ENCODE assay signal across 8 cellular contexts in the genomic region with DNA sequence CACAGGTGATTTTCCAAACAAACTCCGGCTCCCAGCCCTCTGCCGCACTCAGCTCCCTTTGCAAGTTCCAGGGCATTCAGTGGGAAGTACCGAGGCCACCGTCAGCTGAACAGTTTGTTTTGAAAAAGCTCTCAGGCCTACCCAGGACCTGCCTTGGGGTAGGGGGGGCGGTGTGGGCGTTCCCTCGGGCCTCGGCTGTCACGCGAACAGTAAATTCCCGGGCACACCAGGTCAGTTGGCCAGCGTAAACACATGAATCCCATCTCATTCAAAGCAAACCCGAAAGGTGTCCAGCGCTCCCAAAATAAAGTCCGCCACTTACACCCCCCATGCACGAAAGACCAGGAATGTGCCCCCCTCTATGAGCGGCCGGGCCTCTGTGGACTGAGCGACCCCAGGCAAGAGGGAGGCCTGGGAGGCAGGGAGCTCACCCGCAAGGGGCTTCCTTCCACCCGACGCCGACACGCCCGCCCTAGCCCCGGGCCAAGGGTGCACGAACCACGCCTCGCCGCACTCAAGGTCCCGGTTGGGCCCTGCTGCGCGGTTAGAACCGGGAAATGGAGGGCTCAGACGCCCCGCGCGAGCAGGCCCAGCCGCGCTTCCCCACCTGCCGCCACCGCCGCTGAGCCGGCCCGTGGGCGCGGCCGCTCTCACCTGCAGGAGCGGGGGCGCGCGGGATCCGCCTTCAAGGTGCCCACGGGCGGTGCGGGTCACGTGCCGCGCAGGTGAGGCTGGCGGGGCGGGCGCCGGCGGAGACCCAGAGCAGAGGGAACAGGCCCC. TPM values are rescaled to one million over a fixed set of nuclear protein-coding genes. Genes with fewer than 3 reads are reported as not detected.
A peak's percentile ranks its signal among the peaks of the same experiment; 100 is the strongest.
DNase-seq lines count a peak whose midpoint lies in the region; TF ChIP-seq lines count a peak whose summit lies in the region.

A gene with protein sequence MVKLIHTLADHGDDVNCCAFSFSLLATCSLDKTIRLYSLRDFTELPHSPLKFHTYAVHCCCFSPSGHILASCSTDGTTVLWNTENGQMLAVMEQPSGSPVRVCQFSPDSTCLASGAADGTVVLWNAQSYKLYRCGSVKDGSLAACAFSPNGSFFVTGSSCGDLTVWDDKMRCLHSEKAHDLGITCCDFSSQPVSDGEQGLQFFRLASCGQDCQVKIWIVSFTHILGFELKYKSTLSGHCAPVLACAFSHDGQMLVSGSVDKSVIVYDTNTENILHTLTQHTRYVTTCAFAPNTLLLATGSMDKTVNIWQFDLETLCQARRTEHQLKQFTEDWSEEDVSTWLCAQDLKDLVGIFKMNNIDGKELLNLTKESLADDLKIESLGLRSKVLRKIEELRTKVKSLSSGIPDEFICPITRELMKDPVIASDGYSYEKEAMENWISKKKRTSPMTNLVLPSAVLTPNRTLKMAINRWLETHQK (minus strand): TSS at position 775 of the 780 bp plus-strand sequence. CDS start 3,634 bp downstream, outside the sequence.

- peak within 1 kb of the TSS; percentile 100 for H3K4me2 ChIP-seq in Loucy (ENCODE audit: low read depth, low read length, poor library complexity, severe bottlenecking)

- H3K27ac ChIP-seq in VCaP (peak within 1 kb of the TSS; percentile 87), duodenal mucosa (ENCODE audit: low read depth, low read length) (peak within 1 kb of the TSS; percentile 78)

- peak; percentile 74 for DNase-seq in GM03348 (ENCODE audit: low spot score)
- peak; percentile 73 for DNase-seq in H4 (ENCODE audit: low spot score)
- peak; percentile 74 to 95 for DNase-seq in lower leg skin (ENCODE audit: low spot score in 2 of 2)
- DNase-seq in stimulated activated CD8-positive, alpha-beta memory T cell treated with anti-CD3 and anti-CD28 coated beads, Interleukin-12 subunit alpha, Interleukin-12 subunit beta, amount 100 ng/mL, for 4 hours (ENCODE audit: low read depth) = peak; percentile 33
- DNase-seq in GOT3 (lab: John Stamatoyannopoulos, UW) = no peak

- peaks cover 26% of the 10 kb centered on the region for H3K79me2 ChIP-seq in Loucy (ENCODE audit: insufficient read depth, low read length)

- H3K27me3 ChIP-seq in Loucy (ENCODE audit: insufficient read depth, low read length, poor library complexity, severe bottlenecking) (no peaks in the 10 kb centered on the region), duodenal mucosa (ENCODE audit: control insufficient read depth in 1 of 2, insufficient read depth in 2 of 2, low read length in 2 of 2) (no peaks in the 10 kb centered on the region)

- intact Hi-C loops in lower leg skin (cut with DNase I; ENCODE audit: low total_unique reads) = no loop called here

- H3K4me1 ChIP-seq in Loucy (ENCODE audit: insufficient read depth, low read length, poor library complexity, severe bottlenecking) (peaks cover 49% of the 10 kb centered on the region), duodenal mucosa (ENCODE audit: control insufficient read depth in 1 of 2, insufficient read depth in 2 of 2, low read length in 2 of 2) (peaks cover 0 to 11% of the 10 kb centered on the region in 2 donors)

- H2AFZ ChIP-seq in Loucy (ENCODE audit: low read length) = peak within 1 kb of the TSS; percentile 98

- TF ChIP-seq CTCF in Loucy (conservative IDR thresholded peaks at IDR 0.05; ENCODE audit: low read length) = no peak
- no peak for TF ChIP-seq CTCF in VCaP (conservative IDR thresholded peaks at IDR 0.05)
- no peak for TF ChIP-seq CTCF in lower leg skin (IDR thresholded peaks at IDR 0.05)

- WGBS in lower leg skin, 2 donors = 0 to 2% methylated on average over 44 to 55 of the region's 64 CpGs

- H3K9ac ChIP-seq in Loucy (ENCODE audit: low read depth, low read length, poor library complexity, severe bottlenecking) (peak within 1 kb of the TSS; percentile 82), duodenal mucosa (ENCODE audit: low read depth in 1 of 2, low read length in 2 of 2) (peak within 1 kb of the TSS; percentile 88 to 92)

- H3K9me2 ChIP-seq in Loucy (replicated peaks; ENCODE audit: low read depth, low read length) = no peaks in the 10 kb centered on the region

- H3K4me3 ChIP-seq in Loucy (ENCODE audit: low read length, poor library complexity, severe bottlenecking) = peak within 1 kb of the TSS; percentile 95
- H3K4me3 ChIP-seq in duodenal mucosa (ENCODE audit: low read depth in 1 of 2, low read length in 2 of 2) = peak within 1 kb of the TSS; percentile 85 to 92
- H3K4me3 ChIP-seq in lower leg skin (ENCODE audit: low read depth, poor library complexity, severe bottlenecking) = peak within 1 kb of the TSS; percentile 85

- no peak for TF ChIP-seq POLR2A in lower leg skin (IDR thresholded peaks at IDR 0.05)

- H4K20me1 ChIP-seq in Loucy (ENCODE audit: insufficient read depth, low read length, poor library complexity, severe bottlenecking) = peaks cover 5% of the 10 kb centered on the region

- H3K36me3 ChIP-seq in Loucy (ENCODE audit: insufficient read depth, low read length) (no peaks in the 10 kb centered on the region), duodenal mucosa (ENCODE audit: control insufficient read depth in 1 of 2, insufficient read depth in 2 of 2, low read length in 2 of 2) (peaks cover 0 to 4% of the 10 kb centered on the region in 2 donors)

- H3K9me3 ChIP-seq in Loucy (ENCODE audit: insufficient read depth, low read depth, low read length) (no peaks in the 10 kb centered on the region), duodenal mucosa (ENCODE audit: control insufficient read depth in 1 of 2, low read length in 2 of 2) (no peaks in the 10 kb centered on the region)

- H3F3A ChIP-seq in Loucy (ENCODE audit: low read depth) = peaks cover 8% of the 10 kb centered on the region; the same call in 1 of the 2 replicates

RNA-seq across cellular contexts. Expression of the gene that starts here (rescaled TPM):
- 4.2 and 6.1 TPM in 2 replicates for total RNA-seq in H4 (2014; rRNA removed; shearing (Covaris generic))
- 1 to 10 TPM; 2.8 to 7.6 (median 5.5) TPM for total RNA-seq in lower leg skin
